19 cellular contexts compared by ENCODE assay signal in genomic region chr7:24865994-24866615, GRCh38.
DNase-seq lines count a peak whose midpoint lies in the region; ATAC-seq lines count a peak whose summit lies in the region.
"Had no signal": no experiment of that assay in that cellular context is flagged by ENCODE, and none has a peak within 500 bp of the region (broad histone marks: within the 10 kb centered on the region; RNA-seq: fewer than 3 reads in every experiment).

No MANE protein-coding gene starts in this region.

- intact Hi-C loops in Right ventricle myocardium inferior (cut with DNase I): no loop called here

- H3K27me3 ChIP-seq in H7 (ENCODE audit: control insufficient read depth, insufficient read depth, low read length): no peaks in the 10 kb centered on the region
- H3K27me3 ChIP-seq: gastrocnemius medialis, MG63, pancreas had no signal

- H3K4me3 ChIP-seq in H7 (ENCODE audit: insufficient read depth, low read depth, low read length): no peak overlapping the region
- H3K4me3 ChIP-seq: gastrocnemius medialis, MG63, pancreas had no signal

- H3K36me3 ChIP-seq in H7 (replicated peaks; ENCODE audit: control insufficient read depth, insufficient read depth, low read length): no peaks in the 10 kb centered on the region; the same call in 1 of the 2 replicates
- H3K36me3 ChIP-seq: gastrocnemius medialis, pancreas had no signal

- no peak for DNase-seq in activated CD4-positive, CD25-positive, alpha-beta regulatory T cell (lab: John Stamatoyannopoulos, UW)
- peak; percentile 52 for DNase-seq in stimulated activated naive CD4-positive, alpha-beta T cell treated with Interleukin-2 at 50 U/mL for 16 hours (lab: John Stamatoyannopoulos, UW)
- DNase-seq in stimulated activated naive CD4-positive, alpha-beta T cell (lab: John Stamatoyannopoulos, UW): no peak
- DNase-seq in stimulated activated CD4-positive, alpha-beta T cell treated with anti-CD3 and anti-CD28 coated beads, Interleukin-15, amount 100 ng/mL, for 48 hours (ENCODE audit: low read depth in 2 of 2): peak; percentile 28 to 50
- no peak for DNase-seq in H7
- DNase-seq in Right ventricle myocardium inferior (ENCODE audit: missing footprints): no peak
- DNase-seq: AML-193; aorta; COR-L47; effector CD4-positive, alpha-beta T cell; gastrocnemius medialis; MG63; naive thymus-derived CD8-positive, alpha-beta T cell; NCI-H1436; NCI-H774; pancreas; SIG-M5 had no signal

- ATAC-seq in activated CD4-positive, CD25-positive, alpha-beta regulatory T cell treated with anti-CD3 and anti-CD28 coated beads, Interleukin-2, amount 50 U/mL, for 24 hours: peak; percentile 85 to 92
- ATAC-seq in HG03571 (IDR thresholded peaks at IDR 0.05; ENCODE audit: unreplicated experiment): no peak
- no peak for ATAC-seq in Right ventricle myocardium inferior
- ATAC-seq: gastrocnemius medialis; naive thymus-derived CD8-positive, alpha-beta T cell; pancreas had no signal

Comparison
In these comparisons a context has a peak if more than half of its experiments do, and no peak if none do; other contexts are left out.
1. DNase-seq: peak in stimulated activated naive CD4-positive, alpha-beta T cell treated with Interleukin-2 at 50 U/mL for 16 hours (single experiment) and stimulated activated CD4-positive, alpha-beta T cell treated with anti-CD3 and anti-CD28 coated beads, Interleukin-15, amount 100 ng/mL, for 48 hours (2 of 2); none in activated CD4-positive, CD25-positive, alpha-beta regulatory T cell (0 of 4), stimulated activated naive CD4-positive, alpha-beta T cell (0 of 6), H7 (single experiment) and Right ventricle myocardium inferior (single experiment).
2. ATAC-seq: peak in activated CD4-positive, CD25-positive, alpha-beta regulatory T cell treated with anti-CD3 and anti-CD28 coated beads, Interleukin-2, amount 50 U/mL, for 24 hours (2 of 2); none in HG03571 (single experiment) and Right ventricle myocardium inferior (single experiment).